In the genomic region with DNA sequence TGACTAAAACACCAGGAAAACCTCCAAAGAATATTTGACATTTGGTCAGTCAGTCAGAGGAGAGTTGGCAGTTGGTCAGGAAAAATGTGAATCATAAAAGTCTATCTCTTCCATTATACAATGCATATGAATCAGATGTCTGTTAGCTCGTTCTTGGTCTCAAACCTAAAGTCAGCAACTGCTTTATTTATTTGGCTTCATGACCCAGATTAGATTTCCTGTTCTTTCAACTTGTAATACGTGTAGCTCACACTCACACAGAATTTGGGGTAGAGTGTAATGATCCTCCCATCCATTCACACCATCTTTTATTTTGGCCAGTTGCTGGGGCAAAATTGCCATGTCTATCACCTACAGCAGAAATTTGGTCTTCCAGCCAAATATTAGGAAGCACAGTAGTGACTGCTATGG, we compare ENCODE assay signal across 15 cellular contexts.
DNase-seq lines count a peak whose midpoint lies in the region; ATAC-seq, FAIRE-seq and TF ChIP-seq lines count a peak whose summit lies in the region.
"Had no signal": no experiment of that assay in that cellular context is flagged by ENCODE, and none has a peak within 500 bp of the region (broad histone marks: within the 10 kb centered on the region; RNA-seq: fewer than 3 reads in every experiment).

No MANE protein-coding gene starts in this region.

- H3K9me3 ChIP-seq in A549 (0 out of 3 replicates have a peak, but pooled peaks cover 4% of the 10 kb centered on the region), astrocyte (ENCODE audit: insufficient read depth, low read depth, low read length) (no peaks in the 10 kb centered on the region)

- TF ChIP-seq POLR2A in A549 (IDR thresholded peaks at IDR 0.05; ENCODE audit: low read length) = no peak

- no peak overlapping the region for H3K27ac Mint-ChIP-seq in astrocyte (ENCODE audit: unreplicated experiment)
- H3K27ac Mint-ChIP-seq: dendritic cell treated with granulocyte-macrophage colony-stimulating factor and Interleukin-4, amounts not matched to agents 40 ng/mL and 50 ng/mL, for 4 days; mesothelial cell of epicardium had no signal

- POLR2A ChIA-PET in A549 (lab: Yijun Ruan, JAX) = no interaction called here

- no peak overlapping the region for H3K4me3 Mint-ChIP-seq in astrocyte (ENCODE audit: unreplicated experiment)
- H3K4me3 Mint-ChIP-seq: activated T-cell treated with anti-CD3 and anti-CD28 coated beads, Interleukin-2, amount 50 U/mL, for 4 hours; dendritic cell treated with granulocyte-macrophage colony-stimulating factor and Interleukin-4, amounts not matched to agents 40 ng/mL and 50 ng/mL, for 4 days; mesothelial cell of epicardium had no signal

- H3K27me3 Mint-ChIP-seq in astrocyte (ENCODE audit: low read depth, unreplicated experiment) = no peaks in the 10 kb centered on the region
- H3K27me3 Mint-ChIP-seq: dendritic cell treated with granulocyte-macrophage colony-stimulating factor and Interleukin-4, amounts not matched to agents 40 ng/mL and 50 ng/mL, for 4 days had no signal

- H3K4me2 ChIP-seq in A549 = peak overlapping the region; percentile 54
- H3K4me2 ChIP-seq in astrocyte (ENCODE audit: low read length) = peak overlapping the region; percentile 39

- WGBS in A549 (ENCODE audit: missing lambda C conversion rate) = 7% methylated on average over 2 of the region's 2 CpGs

- no peaks in the 10 kb centered on the region for H3K9me3 Mint-ChIP-seq in astrocyte (ENCODE audit: unreplicated experiment)
- H3K9me3 Mint-ChIP-seq: dendritic cell treated with granulocyte-macrophage colony-stimulating factor and Interleukin-4, amounts not matched to agents 40 ng/mL and 50 ng/mL, for 4 days had no signal

- ATAC-seq in A549 = peak; percentile 78 to 90
- no peak for ATAC-seq in GM21737 (IDR thresholded peaks at IDR 0.05; ENCODE audit: unreplicated experiment)
- ATAC-seq in GM18867 (IDR thresholded peaks at IDR 0.05; ENCODE audit: unreplicated experiment) = no peak
- ATAC-seq: activated T-cell treated with anti-CD3 and anti-CD28 coated beads, Interleukin-2, amount 50 U/mL, for 4 hours had no signal

- no peaks in the 10 kb centered on the region for H4K20me1 ChIP-seq in astrocyte (ENCODE audit: insufficient read depth, low read length)

- H2AFZ ChIP-seq in astrocyte (ENCODE audit: low read depth, low read length) = no peak overlapping the region

- TF ChIP-seq RAD21 in A549 (conservative IDR thresholded peaks at IDR 0.05 in 1 of 2, IDR thresholded peaks at IDR 0.05 in 1 of 2) = no peak

- TF ChIP-seq EP300 in A549 (IDR thresholded peaks at IDR 0.05) = no peak

- H3K4me1 Mint-ChIP-seq in astrocyte (ENCODE audit: low read depth, unreplicated experiment) = no peaks in the 10 kb centered on the region
- H3K4me1 Mint-ChIP-seq: mesothelial cell of epicardium had no signal

- H3K4me1 ChIP-seq in A549 (peaks cover 21% of the 10 kb centered on the region), astrocyte (ENCODE audit: insufficient read depth, low read length) (peaks cover 8% of the 10 kb centered on the region)

- no peaks in the 10 kb centered on the region for H3K79me2 ChIP-seq in astrocyte (ENCODE audit: insufficient read depth, low read length)

- no peaks in the 10 kb centered on the region for H3K36me3 ChIP-seq in astrocyte (ENCODE audit: insufficient read depth, low read length)

- CTCF ChIA-PET in A549 (lab: Yijun Ruan, JAX) = interaction anchor here (0.6 to 1.3 kb wide), 4 partner anchors 26 to 146 kb away, joined by 3 to 4 read pairs (median 3); no protein-coding TSS in a partner anchor

- FAIRE-seq in A549 (lab: Jason Lieb, UNC) (peak; percentile 13), astrocyte (lab: Jason Lieb, UNC) (peak; percentile 82)

- H3K36me3 Mint-ChIP-seq in astrocyte (ENCODE audit: low read depth, unreplicated experiment) = no peaks in the 10 kb centered on the region

- peak in 1 of 2 experiments; percentile 47 for DNase-seq in A549 (ENCODE audit: low read depth in 1 of 2, low spot score in 1 of 2)
- peak; percentile 89 for DNase-seq in HS-5 (ENCODE audit: low read depth)
- peak; percentile 89 for DNase-seq in astrocyte (ENCODE audit: low read depth)
- DNase-seq in glomerular endothelial cell (ENCODE audit: extremely low read depth, low read depth, low spot score) = peak; percentile 45
- no peak for DNase-seq in SHP77 treated with DMSO at 0.1 percent for 48 hours (lab: John Stamatoyannopoulos, UW)
- DNase-seq in RPMI8226 = no peak
- DNase-seq: activated T-cell treated with anti-CD3 and anti-CD28 coated beads, Interleukin-2, amount 50 U/mL, for 4 hours; H7; hippocampal formation; retina; trophoblast cell had no signal

- H3K4me3 ChIP-seq in A549 = no peak overlapping the region
- no peak overlapping the region for H3K4me3 ChIP-seq in astrocyte (ENCODE audit: insufficient read depth, low read depth, low read length)

- H3K27me3 ChIP-seq in astrocyte (ENCODE audit: insufficient read depth, low read length) = no peaks in the 10 kb centered on the region

- peak overlapping the region; percentile 16 for H3K9ac ChIP-seq in astrocyte (ENCODE audit: low read length)

- TF ChIP-seq CTCF in A549 (IDR thresholded peaks at IDR 0.05) (no peak), astrocyte (IDR thresholded peaks at IDR 0.05; ENCODE audit: insufficient read depth, low read depth, low read length) (no peak)

- H3K27ac ChIP-seq in A549 (peak overlapping the region; percentile 37 to 66; a peak in 5 of 6 replicates), astrocyte (ENCODE audit: low read depth, low read length) (peak overlapping the region; percentile 63)

TF ChIP-seq in A549, 52 proteins besides CTCF, POLR2A, EP300 and RAD21:
- TF ChIP-seq PHF8 (IDR thresholded peaks at IDR 0.05; ENCODE audit: borderline replicate concordance, low read depth) (no peak), JUNB (IDR thresholded peaks at IDR 0.05) (0 out of 2 replicates have a peak, but pooled peaks have one; percentile 49), FOSL2 (IDR thresholded peaks at IDR 0.05) (peak; percentile 21; the same call in 1 of the 2 replicates), FOSL2 (CRISPR knock-in tag; IDR thresholded peaks at IDR 0.05) (peak; percentile 33; the same call in 1 of the 2 replicates), KDM1A (IDR thresholded peaks at IDR 0.05; ENCODE audit: low read depth) (no peak), MAFK (IDR thresholded peaks at IDR 0.05; ENCODE audit: partially characterized antibody) (no peak), CHD2 (IDR thresholded peaks at IDR 0.05; ENCODE audit: low read length, partially characterized antibody) (no peak), RCOR1 (IDR thresholded peaks at IDR 0.05; ENCODE audit: low read depth, low read length) (no peak), TFCP2L1 (CRISPR knock-in tag; IDR thresholded peaks at IDR 0.05) (no peak), ATOH8 (CRISPR knock-in tag; IDR thresholded peaks at IDR 0.05; ENCODE audit: low read depth) (no peak), CBX2 (IDR thresholded peaks at IDR 0.05; ENCODE audit: borderline replicate concordance, low read depth) (no peak), NFE2L2 (conservative IDR thresholded peaks at IDR 0.05; ENCODE audit: low read length) (no peak), ZNF302 (CRISPR knock-in tag; IDR thresholded peaks at IDR 0.05) (no peak), HEYL (CRISPR knock-in tag; IDR thresholded peaks at IDR 0.05) (no peak), GATA3 (IDR thresholded peaks at IDR 0.05; ENCODE audit: borderline replicate concordance) (no peak; the same call in 1 of the 2 replicates), POLR2AphosphoS2 (conservative IDR thresholded peaks at IDR 0.05; ENCODE audit: low read length) (no peak), MYC (IDR thresholded peaks at IDR 0.05; ENCODE audit: borderline replicate concordance, low read length) (no peak), CEBPB (IDR thresholded peaks at IDR 0.05) (no peak)

Comparison
In these comparisons a context has a peak if more than half of its experiments do, and no peak if none do; other contexts are left out.
1. ATAC-seq: peak in A549 (2 of 2); none in GM21737 (single experiment) and GM18867 (single experiment).
2. DNase-seq: peak in HS-5 (single experiment), astrocyte (single experiment) and glomerular endothelial cell (single experiment); none in SHP77 treated with DMSO at 0.1 percent for 48 hours (single experiment) and RPMI8226 (single experiment).